Comparison of ENCODE assay signal across 16 cellular contexts in genomic region chr12:102618197-102618897, GRCh38.
DNase-seq lines count a peak whose midpoint lies in the region; ATAC-seq and TF ChIP-seq lines count a peak whose summit lies in the region.
"Had no signal": no experiment of that assay in that cellular context is flagged by ENCODE, and none has a peak within 500 bp of the region (broad histone marks: within the 10 kb centered on the region; RNA-seq: fewer than 3 reads in every experiment).

No MANE protein-coding gene starts in this region.

- 54 to 65% (median 64%) methylated on average over 5 of the region's 5 CpGs for WGBS in heart left ventricle, 4 donors
- WGBS in endodermal cell (ENCODE audit: insufficient coverage in 1 of 2, insufficient read length in 1 of 2), 2 experiments: 72 to 86% methylated on average over 2 to 5 of the region's 5 CpGs
- WGBS in sigmoid colon, 2 donors: 61 to 72% methylated on average over 5 of the region's 5 CpGs

- peak; percentile 26 to 45 (median 35) for ATAC-seq in heart left ventricle
- ATAC-seq: GM12878 had no signal

- H3K4me1 ChIP-seq in heart left ventricle: no peaks in the 10 kb centered on the region
- H3K4me1 ChIP-seq in endodermal cell (ENCODE audit: control insufficient read depth, insufficient read depth, low read length): no peaks in the 10 kb centered on the region
- no peaks in the 10 kb centered on the region for H3K4me1 ChIP-seq in sigmoid colon

- no peaks in the 10 kb centered on the region for H3K9me3 Mint-ChIP-seq in endodermal cell

- H3K27ac ChIP-seq in heart left ventricle (no peak overlapping the region), endodermal cell (ENCODE audit: low read depth, low read length) (no peak overlapping the region), sigmoid colon (no peak overlapping the region)
- H3K27ac ChIP-seq: GM23248 had no signal

- H3K36me3 ChIP-seq in heart left ventricle: no peaks in the 10 kb centered on the region
- H3K36me3 ChIP-seq in endodermal cell (ENCODE audit: control insufficient read depth, insufficient read depth, low read length): no peaks in the 10 kb centered on the region
- no peaks in the 10 kb centered on the region for H3K36me3 ChIP-seq in sigmoid colon

- no peak overlapping the region for H3K27ac Mint-ChIP-seq in endodermal cell
- H3K27ac Mint-ChIP-seq: B cell; CD4-positive, alpha-beta T cell; IgD-negative memory B cell had no signal

- DNase-seq in heart left ventricle (peak in 1 of 5 donors; percentile 13), cardiac septum (ENCODE audit: low spot score) (no peak), endodermal cell (peak; percentile 35), sigmoid colon (peak; percentile 59), HPDE6-E6E7 (ENCODE audit: extremely low spot score) (no peak), cerebellar cortex (ENCODE audit: low spot score) (no peak)
- no peak for DNase-seq in activated effector memory CD4-positive, alpha-beta T cell treated with anti-CD3 and anti-CD28 coated beads, Interleukin-2, amount 50 U/mL, for 16 hours
- DNase-seq: C1 segment of cervical spinal cord; Calu3; CD4-positive, alpha-beta T cell; DMS 273 treated with DMSO at 0.1 percent for 48 hours; GM23248; H7 had no signal

- TF ChIP-seq CTCF in heart left ventricle (IDR thresholded peaks at IDR 0.05) (no peak), endodermal cell (conservative IDR thresholded peaks at IDR 0.05) (no peak), sigmoid colon (IDR thresholded peaks at IDR 0.05) (no peak)

- H3K27me3 ChIP-seq in heart left ventricle: no peaks in the 10 kb centered on the region
- no peaks in the 10 kb centered on the region for H3K27me3 ChIP-seq in endodermal cell (ENCODE audit: control insufficient read depth, insufficient read depth, low read length, poor library complexity, severe bottlenecking)
- no peaks in the 10 kb centered on the region for H3K27me3 ChIP-seq in sigmoid colon

- no peak overlapping the region for H3K9ac ChIP-seq in endodermal cell (ENCODE audit: extremely low read depth, low read length, poor library complexity, severe bottlenecking)
- H3K9ac ChIP-seq: GM23248 had no signal

- H3K27me3 Mint-ChIP-seq in endodermal cell (ENCODE audit: insufficient read depth): no peaks in the 10 kb centered on the region
- H3K27me3 Mint-ChIP-seq: CD4-positive, alpha-beta T cell had no signal

- H3K4me3 Mint-ChIP-seq in endodermal cell: no peak overlapping the region
- H3K4me3 Mint-ChIP-seq: B cell; CD4-positive, alpha-beta T cell; IgD-negative memory B cell had no signal

- H3K36me3 Mint-ChIP-seq in endodermal cell (ENCODE audit: low read depth): no peaks in the 10 kb centered on the region
- H3K36me3 Mint-ChIP-seq: IgD-negative memory B cell had no signal

- no peak overlapping the region for H3K4me3 ChIP-seq in heart left ventricle
- H3K4me3 ChIP-seq in endodermal cell (ENCODE audit: low read length): no peak overlapping the region
- no peak overlapping the region for H3K4me3 ChIP-seq in sigmoid colon
- H3K4me3 ChIP-seq: GM12878, GM23248 had no signal

- TF ChIP-seq POLR2A in heart left ventricle (IDR thresholded peaks at IDR 0.05): no peak
- no peak for TF ChIP-seq POLR2A in sigmoid colon (IDR thresholded peaks at IDR 0.05)

- no peak for TF ChIP-seq EP300 in sigmoid colon (IDR thresholded peaks at IDR 0.05)

- intact Hi-C loops in heart left ventricle (cut with DNase I) (no loop called here), cardiac septum (cut with DNase I) (no loop called here), sigmoid colon (cut with DNase I) (no loop called here)

- no peaks in the 10 kb centered on the region for H3K4me1 Mint-ChIP-seq in endodermal cell
- H3K4me1 Mint-ChIP-seq: B cell had no signal

- H3K9me3 ChIP-seq in heart left ventricle (peaks cover 0 to 7% (median 0%) of the 10 kb centered on the region in 12 donors), endodermal cell (ENCODE audit: control insufficient read depth, low read length) (no peaks in the 10 kb centered on the region), sigmoid colon (no peaks in the 10 kb centered on the region)

Comparison
In these comparisons a context has a peak if more than half of its experiments do, and no peak if none do; other contexts are left out.
1. DNase-seq: peak in endodermal cell (single experiment) and sigmoid colon (single experiment); none in cardiac septum (single experiment), HPDE6-E6E7 (single experiment), activated effector memory CD4-positive, alpha-beta T cell treated with anti-CD3 and anti-CD28 coated beads, Interleukin-2, amount 50 U/mL, for 16 hours (single experiment) and cerebellar cortex (single experiment).